19 cellular contexts compared by ENCODE assay signal in genomic region chr7:98760201-98760651, GRCh38.
DNase-seq lines count a peak whose midpoint lies in the region; ATAC-seq and TF ChIP-seq lines count a peak whose summit lies in the region.
"Had no signal": no experiment of that assay in that cellular context is flagged by ENCODE, and none has a peak within 500 bp of the region (broad histone marks: within the 10 kb centered on the region; RNA-seq: fewer than 3 reads in every experiment).

No MANE protein-coding gene starts in this region.

- peak; percentile 80 for ATAC-seq in aorta (ENCODE audit: low FRiP score)
- ATAC-seq in activated naive CD8-positive, alpha-beta T cell treated with anti-CD3 and anti-CD28 coated beads, Interleukin-2, amount 50 U/mL, for 24 hours = no peak
- ATAC-seq: activated CD8-positive, alpha-beta memory T cell treated with anti-CD3 and anti-CD28 coated beads, Interleukin-2, amount 10 ng/mL, durations not matched to agents 7 days and 5 days; right cardiac atrium; stimulated activated memory B cell treated with anti-CD40 and anti-IgM and Interleukin-4, amounts not matched to agents 10 μg/mL and 1 μg/mL and 100 μg/mL, for 72 hours had no signal

- H3K4me3 ChIP-seq in ascending aorta = peak overlapping the region in 1 of 2 donors; percentile 36
- no peak overlapping the region for H3K4me3 ChIP-seq in aorta (ENCODE audit: low read length in 2 of 2)
- H3K4me3 ChIP-seq: esophagus squamous epithelium had no signal

- no peaks in the 10 kb centered on the region for H3K4me1 Mint-ChIP-seq in activated naive CD8-positive, alpha-beta T cell treated with anti-CD3 and anti-CD28 coated beads, Interleukin-2, amount 50 U/mL, for 24 hours
- H3K4me1 Mint-ChIP-seq: activated CD8-positive, alpha-beta memory T cell treated with anti-CD3 and anti-CD28 coated beads, Interleukin-2, amount 10 ng/mL, durations not matched to agents 7 days and 5 days; stimulated activated memory B cell treated with anti-CD40 and anti-IgM and Interleukin-4, amounts not matched to agents 10 μg/mL and 1 μg/mL and 100 μg/mL, for 72 hours had no signal

- H3K27me3 ChIP-seq in ascending aorta (no peaks in the 10 kb centered on the region), aorta (ENCODE audit: control insufficient read depth in 1 of 2, insufficient read depth in 2 of 2, low read length in 1 of 2) (no peaks in the 10 kb centered on the region)

- no peaks in the 10 kb centered on the region for H3K36me3 Mint-ChIP-seq in activated naive CD8-positive, alpha-beta T cell treated with anti-CD3 and anti-CD28 coated beads, Interleukin-2, amount 50 U/mL, for 24 hours (ENCODE audit: low read depth)
- H3K36me3 Mint-ChIP-seq: activated CD8-positive, alpha-beta memory T cell treated with anti-CD3 and anti-CD28 coated beads, Interleukin-2, amount 10 ng/mL, durations not matched to agents 7 days and 5 days; stimulated activated memory B cell treated with anti-CD40 and anti-IgM and Interleukin-4, amounts not matched to agents 10 μg/mL and 1 μg/mL and 100 μg/mL, for 72 hours had no signal

- H3K4me1 ChIP-seq in ascending aorta (peaks cover 19 to 22% of the 10 kb centered on the region in 2 donors), aorta (ENCODE audit: control insufficient read depth in 1 of 2, insufficient read depth in 2 of 2, low read length in 2 of 2) (peaks cover 0 to 2% of the 10 kb centered on the region in 2 donors)
- H3K4me1 ChIP-seq: esophagus squamous epithelium had no signal

- TF ChIP-seq CTCF in ascending aorta (IDR thresholded peaks at IDR 0.05) = no peak

- H3K27ac Mint-ChIP-seq in activated naive CD8-positive, alpha-beta T cell treated with anti-CD3 and anti-CD28 coated beads, Interleukin-2, amount 50 U/mL, for 24 hours = no peak overlapping the region
- H3K27ac Mint-ChIP-seq: activated CD8-positive, alpha-beta memory T cell treated with anti-CD3 and anti-CD28 coated beads, Interleukin-2, amount 10 ng/mL, durations not matched to agents 7 days and 5 days; activated T-helper 2 cell treated with anti-CD3 and anti-CD28 coated beads, Interferon-gamma antibody, Interleukin-2, Interleukin-4, amounts not matched to agents 10 μg/mL and 5 μg/mL and 100 μg/mL, durations not matched to agents 14 hours and 24 hours and 36 hours; stimulated activated memory B cell treated with anti-CD40 and anti-IgM and Interleukin-4, amounts not matched to agents 10 μg/mL and 1 μg/mL and 100 μg/mL, for 72 hours had no signal

- intact Hi-C loops in ascending aorta (cut with DNase I) (loop anchor here (1.0 to 2.0 kb wide), 6 partner anchors 37 to 143 kb away; partner anchors contain the start of gene NPTX2), head of caudate nucleus (cut with DNase I) (no loop called here), aorta (cut with DNase I) (loop anchor here (1.0 to 5.0 kb wide), 3 partner anchors 37 to 67 kb away; no protein-coding TSS in a partner anchor)

- peaks cover 8% of the 10 kb centered on the region for H3K9me3 Mint-ChIP-seq in activated naive CD8-positive, alpha-beta T cell treated with anti-CD3 and anti-CD28 coated beads, Interleukin-2, amount 50 U/mL, for 24 hours
- H3K9me3 Mint-ChIP-seq: activated T-helper 2 cell treated with anti-CD3 and anti-CD28 coated beads, Interferon-gamma antibody, Interleukin-2, Interleukin-4, amounts not matched to agents 10 μg/mL and 5 μg/mL and 100 μg/mL, durations not matched to agents 14 hours and 24 hours and 36 hours had no signal

- H3K9me3 ChIP-seq in ascending aorta = no peaks in the 10 kb centered on the region
- H3K9me3 ChIP-seq in aorta (ENCODE audit: control insufficient read depth, low read length) = no peaks in the 10 kb centered on the region
- H3K9me3 ChIP-seq: esophagus squamous epithelium, neutrophil had no signal

- H3K36me3 ChIP-seq in ascending aorta (no peaks in the 10 kb centered on the region), aorta (ENCODE audit: control insufficient read depth in 1 of 2, insufficient read depth in 2 of 2, low read length in 1 of 2) (no peaks in the 10 kb centered on the region)
- H3K36me3 ChIP-seq: esophagus squamous epithelium, neutrophil had no signal

- no peak overlapping the region for H3K4me3 Mint-ChIP-seq in activated naive CD8-positive, alpha-beta T cell treated with anti-CD3 and anti-CD28 coated beads, Interleukin-2, amount 50 U/mL, for 24 hours
- H3K4me3 Mint-ChIP-seq: activated CD8-positive, alpha-beta memory T cell treated with anti-CD3 and anti-CD28 coated beads, Interleukin-2, amount 10 ng/mL, durations not matched to agents 7 days and 5 days; stimulated activated memory B cell treated with anti-CD40 and anti-IgM and Interleukin-4, amounts not matched to agents 10 μg/mL and 1 μg/mL and 100 μg/mL, for 72 hours had no signal

- 2 to 3% methylated on average over 8 of the region's 8 CpGs for WGBS in aorta, 2 donors

- peaks cover 10% of the 10 kb centered on the region for H3K27me3 Mint-ChIP-seq in activated naive CD8-positive, alpha-beta T cell treated with anti-CD3 and anti-CD28 coated beads, Interleukin-2, amount 50 U/mL, for 24 hours
- H3K27me3 Mint-ChIP-seq: activated CD8-positive, alpha-beta memory T cell treated with anti-CD3 and anti-CD28 coated beads, Interleukin-2, amount 10 ng/mL, durations not matched to agents 7 days and 5 days had no signal

- H3K27ac ChIP-seq in ascending aorta (peak overlapping the region; percentile 70 to 92), aorta (ENCODE audit: low read depth in 1 of 2, low read length in 2 of 2) (peak overlapping the region; percentile 6 to 93)
- H3K27ac ChIP-seq: C4-2B, esophagus squamous epithelium, KMS-11, neutrophil had no signal

- DNase-seq in ELR (ENCODE audit: low read depth) = peak; percentile 0
- DNase-seq in ascending aorta (ENCODE audit: low spot score in 2 of 2) = peak; percentile 28 to 88
- DNase-seq in head of caudate nucleus = peak in 26 of 42 donors; percentile 3 to 72 (median 35)
- DNase-seq in aorta = peak; percentile 85 to 88
- DNase-seq in activated naive CD8-positive, alpha-beta T cell treated with anti-CD3 and anti-CD28 coated beads, Interleukin-2, amount 50 U/mL, for 24 hours = no peak
- DNase-seq in NCI-H1105 treated with DMSO at 0.1 percent for 48 hours (lab: John Stamatoyannopoulos, UW) = no peak
- DNase-seq in NCI-H526 treated with DMSO at 0.1 percent for 48 hours (lab: John Stamatoyannopoulos, UW) = no peak
- DNase-seq: activated CD4-positive, alpha-beta T cell treated with anti-CD3 and anti-CD28 coated beads for 4 hours; activated CD8-positive, alpha-beta memory T cell treated with anti-CD3 and anti-CD28 coated beads, Interleukin-2, amount 10 ng/mL, durations not matched to agents 7 days and 5 days; effector CD8-positive, alpha-beta T cell; esophagus squamous epithelium; NCI-H1105; NCI-H524; right cardiac atrium had no signal

Comparison
In these comparisons a context has a peak if more than half of its experiments do, and no peak if none do; other contexts are left out.
1. DNase-seq: peak in ELR (single experiment), ascending aorta (2 of 2), head of caudate nucleus (26 of 42) and aorta (2 of 2); none in activated naive CD8-positive, alpha-beta T cell treated with anti-CD3 and anti-CD28 coated beads, Interleukin-2, amount 50 U/mL, for 24 hours (single experiment), NCI-H1105 treated with DMSO at 0.1 percent for 48 hours (single experiment) and NCI-H526 treated with DMSO at 0.1 percent for 48 hours (single experiment).